In the genomic region with DNA sequence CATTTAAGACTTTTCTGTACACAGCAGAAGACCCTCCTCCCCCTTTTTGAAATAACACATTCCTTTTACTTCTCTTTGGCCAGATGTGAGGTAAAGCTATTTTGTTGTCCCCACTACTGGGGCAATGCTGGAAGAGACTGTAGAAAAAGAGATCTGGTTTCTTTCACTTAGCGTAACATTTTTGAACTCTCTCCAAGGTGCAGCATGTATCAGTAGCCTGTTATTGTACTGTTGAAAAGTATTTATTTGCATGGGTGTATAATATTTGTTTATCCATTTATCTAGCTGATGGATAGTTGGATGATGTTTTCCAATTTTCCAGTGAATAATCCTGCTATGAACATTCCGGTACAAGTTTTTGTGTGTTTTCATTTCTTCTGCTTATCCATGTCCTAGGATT, we compare ENCODE assay signal across 15 cellular contexts.
DNase-seq lines count a peak whose midpoint lies in the region; ATAC-seq and TF ChIP-seq lines count a peak whose summit lies in the region.
"Had no signal": no experiment of that assay in that cellular context is flagged by ENCODE, and none has a peak within 500 bp of the region (broad histone marks: within the 10 kb centered on the region; RNA-seq: fewer than 3 reads in every experiment).

No MANE protein-coding gene starts in this region.

- DNase-seq in amniotic epithelial cell (ENCODE audit: low read depth) (peak; percentile 3), AG08396 (ENCODE audit: low spot score) (no peak), HuH-7 (ENCODE audit: low spot score) (no peak)
- DNase-seq in activated CD4-positive, alpha-beta T cell treated with anti-CD3 and anti-CD28 coated beads for 4 hours = no peak
- DNase-seq: Caco-2; CD4-positive, alpha-beta T cell; DMS153; DMS79; GDM1; GM23248; IMR-90 had no signal

- no peak for TF ChIP-seq EP300 in gastroesophageal sphincter (IDR thresholded peaks at IDR 0.05)

- ATAC-seq in gastroesophageal sphincter = peak; percentile 63

- no peaks in the 10 kb centered on the region for H3K27me3 ChIP-seq in gastroesophageal sphincter
- no peaks in the 10 kb centered on the region for H3K27me3 ChIP-seq in muscle layer of colon (ENCODE audit: control insufficient read depth in 1 of 2, insufficient read depth in 2 of 2, low read length in 2 of 2)

- H3K9ac ChIP-seq in muscle layer of colon (ENCODE audit: low read length) = no peak overlapping the region
- H3K9ac ChIP-seq: GM23248 had no signal

- H3K4me3 ChIP-seq in gastroesophageal sphincter = no peak overlapping the region
- no peak overlapping the region for H3K4me3 ChIP-seq in muscle layer of colon (ENCODE audit: low read depth in 1 of 2, low read length in 2 of 2)
- H3K4me3 ChIP-seq: GM23248, HAP-1 had no signal

- no peak for TF ChIP-seq CTCF in gastroesophageal sphincter (IDR thresholded peaks at IDR 0.05)

- no peaks in the 10 kb centered on the region for H3K4me1 ChIP-seq in gastroesophageal sphincter
- H3K4me1 ChIP-seq in muscle layer of colon (ENCODE audit: insufficient read depth, low read length) = peaks cover 16% of the 10 kb centered on the region
- H3K4me1 ChIP-seq: Caco-2, HAP-1 had no signal

- H3K9me3 ChIP-seq in gastroesophageal sphincter (no peaks in the 10 kb centered on the region), muscle layer of colon (ENCODE audit: low read length) (no peaks in the 10 kb centered on the region)
- H3K9me3 ChIP-seq: Caco-2, HAP-1 had no signal

- TF ChIP-seq POLR2A in gastroesophageal sphincter (IDR thresholded peaks at IDR 0.05) = no peak

- WGBS in gastroesophageal sphincter (ENCODE audit: low coverage in 1 of 2), 2 donors = 26 to 55% methylated on average over 2 of the region's 2 CpGs

- H3K36me3 ChIP-seq in gastroesophageal sphincter = no peaks in the 10 kb centered on the region
- no peaks in the 10 kb centered on the region for H3K36me3 ChIP-seq in muscle layer of colon (ENCODE audit: insufficient read depth, low read length)
- H3K36me3 ChIP-seq: HAP-1 had no signal

- H3K27ac ChIP-seq in gastroesophageal sphincter = no peak overlapping the region
- H3K27ac ChIP-seq in muscle layer of colon (ENCODE audit: low read depth, low read length) = peak overlapping the region; percentile 17
- H3K27ac ChIP-seq: C4-2B, GM23248 had no signal
